In the genomic region with DNA sequence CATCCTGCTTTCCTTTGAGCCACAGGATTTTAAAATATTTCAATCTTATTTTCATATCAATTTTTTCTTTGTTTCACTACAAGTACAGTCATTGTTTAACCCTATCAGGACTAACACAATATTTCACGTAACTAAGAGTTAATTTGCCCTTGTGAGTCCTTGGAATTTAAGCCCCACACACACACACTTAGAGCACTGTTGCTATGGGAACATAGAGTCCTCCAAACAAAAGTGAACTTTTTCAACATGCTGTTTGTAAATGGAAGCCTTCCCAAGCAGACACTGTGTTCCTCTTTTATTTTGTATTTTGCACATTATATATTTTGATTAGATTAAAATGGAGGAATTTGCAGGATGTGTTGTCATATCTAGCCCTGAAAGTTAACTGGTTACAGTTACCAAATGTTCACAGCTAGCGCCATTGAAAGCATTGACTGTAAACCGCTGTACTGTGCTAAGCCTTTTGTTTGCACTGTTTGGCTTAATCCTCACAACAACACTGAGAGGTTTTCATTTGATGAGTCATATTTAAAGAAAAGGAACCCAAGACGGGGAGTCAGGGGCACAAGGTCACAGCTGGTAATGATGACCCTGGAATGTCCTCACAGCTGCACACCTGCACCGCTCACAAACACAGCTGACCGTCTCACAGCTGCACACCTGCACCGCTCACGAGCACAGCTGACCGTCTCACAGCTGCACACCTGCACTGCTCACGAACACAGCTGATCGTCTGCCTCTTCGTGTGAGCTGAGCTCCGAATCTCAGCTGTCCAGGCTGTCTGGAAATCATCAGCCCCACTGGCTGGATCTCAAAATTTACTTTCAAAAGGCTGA, we compare ENCODE assay signal across 8 cellular contexts. TPM values are rescaled to one million over a fixed set of nuclear protein-coding genes. Genes with fewer than 3 reads are reported as not detected.
A peak's percentile ranks its signal among the peaks of the same experiment; 100 is the strongest.
DNase-seq lines count a peak whose midpoint lies in the region; ATAC-seq, FAIRE-seq and TF ChIP-seq lines count a peak whose summit lies in the region.

No MANE protein-coding gene starts in this region.

- no peaks in the 10 kb centered on the region for H3K9me3 Mint-ChIP-seq in activated CD4-positive, alpha-beta T cell treated with anti-CD3 and anti-CD28 coated beads for 36 hours (ENCODE audit: low read depth)

- H3K4ac ChIP-seq in H1 (replicated peaks; ENCODE audit: insufficient read length, low read depth, low read length) = no peak overlapping the region

- no peaks in the 10 kb centered on the region for H3K27me3 Mint-ChIP-seq in activated CD4-positive, alpha-beta T cell treated with anti-CD3 and anti-CD28 coated beads for 36 hours

- H3K23me2 ChIP-seq in H1 (ENCODE audit: low read depth, low read length) = no peaks in the 10 kb centered on the region

- TF ChIP-seq POLR2A in H1 (IDR thresholded peaks at IDR 0.05; ENCODE audit: control extremely low read depth in 1 of 2, low read depth in 2 of 2, low read length in 2 of 2) (no peak), vagina (IDR thresholded peaks at IDR 0.05) (no peak)

- POLR2A ChIA-PET in activated CD4-positive, alpha-beta T cell treated with anti-CD3 and anti-CD28 coated beads for 36 hours (lab: Charles Lee) = no interaction called here
- POLR2A ChIA-PET in H1 (lab: Charles Lee; ENCODE audit: partially characterized antibody) = interaction anchor here (1.0 to 1.5 kb wide), 4 partner anchors 8 to 100 kb away, joined by 3 to 6 read pairs (median 4); no protein-coding TSS in a partner anchor

- peak overlapping the region; percentile 41 for H2BK5ac ChIP-seq in H1 (ENCODE audit: low read depth, low read length)

- H4K8ac ChIP-seq in H1 (ENCODE audit: extremely low read depth, insufficient read depth, low read length) = no peak overlapping the region

- H3K79me2 ChIP-seq in H1 (ENCODE audit: control insufficient read depth in 1 of 2, insufficient read depth in 2 of 2, low read length in 2 of 2) = peaks cover 2 to 21% of the 10 kb centered on the region in 2 experiments

- H3K9me3 ChIP-seq in H1 (ENCODE audit: insufficient read depth in 2 of 2, low read depth in 1 of 2, low read length in 1 of 2) (no peaks in the 10 kb centered on the region), vagina (no peaks in the 10 kb centered on the region)

- H2AK5ac ChIP-seq in H1 (ENCODE audit: low read depth, low read length) = peak overlapping the region; percentile 1; the same call in 1 of the 2 replicates

- H3K27ac Mint-ChIP-seq in activated CD4-positive, alpha-beta T cell treated with anti-CD3 and anti-CD28 coated beads for 36 hours = no peak overlapping the region

- peak overlapping the region; percentile 51 for H4K91ac ChIP-seq in H1 (replicated peaks; ENCODE audit: insufficient read length, low read length)

- H3K27me3 ChIP-seq in H1 (replicated peaks in 1 of 4; ENCODE audit: control insufficient read depth in 3 of 4, extremely low read depth in 1 of 4, insufficient read depth in 3 of 4, low read length in 3 of 4) (no peaks in the 10 kb centered on the region), vagina (no peaks in the 10 kb centered on the region)

- H2AFZ ChIP-seq in H1 (ENCODE audit: low read length) = no peak overlapping the region

- H2BK120ac ChIP-seq in H1 (replicated peaks; ENCODE audit: low read depth, low read length) = no peak overlapping the region

- no peak for TF ChIP-seq EP300 in H1 (IDR thresholded peaks at IDR 0.05; ENCODE audit: borderline replicate concordance in 1 of 2, low read depth in 2 of 2, low read length in 2 of 2)

- H3K79me1 ChIP-seq in H1 (ENCODE audit: low read depth, low read length) = peaks cover 2% of the 10 kb centered on the region; the same call in 1 of the 2 replicates

- no peak overlapping the region for H3K14ac ChIP-seq in H1 (ENCODE audit: insufficient read length)

- peak overlapping the region; percentile 82; the same call in 1 of the 2 replicates for H2BK20ac ChIP-seq in H1 (ENCODE audit: low read length)

- FAIRE-seq in H1 (lab: Jason Lieb, UNC) = no peak

- no peak overlapping the region for H3K56ac ChIP-seq in H1 (replicated peaks; ENCODE audit: insufficient read length, low read depth, low read length)

- no peak overlapping the region for H3K18ac ChIP-seq in H1 (ENCODE audit: extremely low read depth, low read length)

- H3K23ac ChIP-seq in H1 (ENCODE audit: insufficient read length) = no peak overlapping the region

- H3K4me1 Mint-ChIP-seq in activated CD4-positive, alpha-beta T cell treated with anti-CD3 and anti-CD28 coated beads for 36 hours = peaks cover 19% of the 10 kb centered on the region

- 80% methylated on average over 13 of the region's 13 CpGs; no CpG with 5 or more reads in 1 of the 2 experiments for WGBS in H1 (ENCODE audit: extremely low coverage in 1 of 2, insufficient coverage in 1 of 2, insufficient read length in 1 of 2, insufficient replicate concordance in 2 of 2, low coverage in 1 of 2, low lambda C conversion rate in 2 of 2, missing lambda C conversion rate in 1 of 2), 2 experiments

- H3K4me2 ChIP-seq in H1 (ENCODE audit: insufficient read depth in 1 of 2, low read depth in 2 of 2, low read length in 2 of 2) = no peak overlapping the region

- H3K9ac ChIP-seq in H1 (replicated peaks in 1 of 4; ENCODE audit: extremely low read depth in 1 of 4, low read depth in 3 of 4, low read length in 3 of 4) = peak overlapping the region in 2 of 4 experiments; percentile 20 to 37; a peak in 4 of 7 replicates

- H3K4me3 ChIP-seq in H1 (ENCODE audit: extremely low read depth in 1 of 4, insufficient read depth in 2 of 4, low read depth in 3 of 4, low read length in 4 of 4) (no peak overlapping the region), vagina (no peak overlapping the region)

- H3K36me3 ChIP-seq in H1 (ENCODE audit: control insufficient read depth in 2 of 4, insufficient read depth in 4 of 4, low read length in 3 of 4) (peaks cover 0 to 17% (median 2%) of the 10 kb centered on the region in 4 experiments; a peak in 4 of 8 replicates), vagina (no peaks in the 10 kb centered on the region)

- peaks cover 24% of the 10 kb centered on the region for H3K36me3 Mint-ChIP-seq in activated CD4-positive, alpha-beta T cell treated with anti-CD3 and anti-CD28 coated beads for 36 hours (ENCODE audit: low read depth)

- no peaks in the 10 kb centered on the region for H4K20me1 ChIP-seq in H1 (replicated peaks in 1 of 2; ENCODE audit: control insufficient read depth in 1 of 2, insufficient read depth in 2 of 2, low read length in 2 of 2)

- CTCF ChIA-PET in activated CD4-positive, alpha-beta T cell treated with anti-CD3 and anti-CD28 coated beads for 36 hours (lab: Charles Lee) = interaction anchor here (0.6 kb wide), 1 partner anchor 12 kb away, joined by 3 read pairs; no protein-coding TSS in a partner anchor
- CTCF ChIA-PET in H1 (lab: Charles Lee; ENCODE audit: partially characterized antibody) = interaction anchor here (1.0 to 3.9 kb wide), 3 partner anchors 11 to 100 kb away, joined by 3 to 21 read pairs (median 3); no protein-coding TSS in a partner anchor

- H3K4me1 ChIP-seq in H1 (replicated peaks in 1 of 4; ENCODE audit: control insufficient read depth in 3 of 4, insufficient read depth in 4 of 4, low read length in 3 of 4) = peaks cover 1 to 19% (median 8%) of the 10 kb centered on the region in 4 experiments
- H3K4me1 ChIP-seq in vagina = peaks cover 51% of the 10 kb centered on the region

- TF ChIP-seq CTCF in H1 (IDR thresholded peaks at IDR 0.05; ENCODE audit: control extremely low read depth in 1 of 3, insufficient read depth in 1 of 3, low read depth in 1 of 3, low read length in 3 of 3) = no peak
- TF ChIP-seq CTCF in omental fat pad (IDR thresholded peaks at IDR 0.05) = no peak
- no peak for TF ChIP-seq CTCF in GM20000 (IDR thresholded peaks at IDR 0.05; ENCODE audit: extremely low read depth, missing control alignments)
- no peak for TF ChIP-seq CTCF in vagina (IDR thresholded peaks at IDR 0.05)

- peak overlapping the region; percentile 42; the same call in 1 of the 2 replicates for H2BK12ac ChIP-seq in H1 (ENCODE audit: low read depth, low read length)

- intact Hi-C loops in activated CD4-positive, alpha-beta T cell treated with anti-CD3 and anti-CD28 coated beads for 36 hours (cut with DNase I, micrococcal nuclease) = no loop called here
- intact Hi-C loops in vagina (cut with DNase I) = no loop called here

- peak overlapping the region; percentile 47 for H4K5ac ChIP-seq in H1 (ENCODE audit: insufficient read length, low read depth, low read length)

- no peak overlapping the region for H2BK15ac ChIP-seq in H1 (ENCODE audit: low read length)

- no peak for TF ChIP-seq RAD21 in H1 (IDR thresholded peaks at IDR 0.05 in 1 of 2, conservative IDR thresholded peaks at IDR 0.05 in 1 of 2; ENCODE audit: low read depth in 2 of 2, low read length in 2 of 2)

- H3K27ac ChIP-seq in H1 (ENCODE audit: low read depth, low read length) (peak overlapping the region; percentile 65; the same call in 1 of the 2 replicates), vagina (no peak overlapping the region)

- no peak for DNase-seq in activated CD4-positive, alpha-beta T cell treated with anti-CD3 and anti-CD28 coated beads for 36 hours
- no peak for DNase-seq in activated CD4-positive, alpha-beta T cell treated with anti-CD3 and anti-CD28 coated beads for 48 hours
- peak; percentile 82 for DNase-seq in NCI-H2029 (lab: John Stamatoyannopoulos, UW)
- DNase-seq in H1 (ENCODE audit: low read depth in 1 of 2, low spot score in 2 of 2) = peak in 1 of 2 experiments; percentile 26
- DNase-seq in omental fat pad (ENCODE audit: low spot score) = no peak
- no peak for DNase-seq in GM20000 (ENCODE audit: low spot score)
- no peak for DNase-seq in stimulated activated CD8-positive, alpha-beta memory T cell treated with anti-CD3 and anti-CD28 coated beads, Interleukin-4, amount 100 ng/mL, for 48 hours
- no peak for DNase-seq in vagina (ENCODE audit: extremely low spot score in 2 of 2)

- peak; percentile 26 for ATAC-seq in activated CD4-positive, alpha-beta T cell treated with anti-CD3 and anti-CD28 coated beads for 36 hours
- ATAC-seq in omental fat pad (ENCODE audit: low FRiP score) = peak; percentile 73

- H3K4me3 Mint-ChIP-seq in activated CD4-positive, alpha-beta T cell treated with anti-CD3 and anti-CD28 coated beads for 36 hours = no peak overlapping the region

TF ChIP-seq in H1, 55 proteins besides CTCF, POLR2A, EP300 and RAD21 (continues in another document):
- TF ChIP-seq ZNF274 (IDR thresholded peaks at IDR 0.05; ENCODE audit: borderline replicate concordance, extremely low read depth, low read length) (no peak), SRF (IDR thresholded peaks at IDR 0.05; ENCODE audit: low read depth, low read length) (no peak)

RNA-seq across cellular contexts. Expression of a gene that starts 6.3 kb away (rescaled TPM):
- 10 to 100 TPM; 73.1 to 80.7 TPM for total RNA-seq in activated CD4-positive, alpha-beta T cell treated with anti-CD3 and anti-CD28 coated beads for 36 hours
- 216 and 219 TPM in 2 replicates for total RNA-seq in H1 (2021; fragmentation: NEBNext Ultra II Directional; extraction: Animal tissue kit (Norgen Biotek cat#: 25700))
- polyA plus RNA-seq in H1 (2011; rRNA removed) = 56.3 and 78.4 TPM in 2 replicates
- polyA plus RNA-seq in H1 (2011; cell fraction: cytosol; rRNA removed) = 125 TPM
- polyA plus RNA-seq in H1 (2011; cell fraction: nucleus; rRNA removed) = 96.5 TPM
- 163 to 277 TPM (median 180 TPM) in 4 replicates for polyA plus RNA-seq in H1 (2012, experiment 1 of 2)
- polyA plus RNA-seq in H1 (2012, experiment 2 of 2) = 12.1 TPM
- polyA plus RNA-seq in H1 (2013, experiment 1 of 2) = 209 TPM
- 210 TPM for polyA plus RNA-seq in H1 (2013, experiment 2 of 2)
- polyA minus RNA-seq in H1 (2011; rRNA and poly(A)+ RNA removed) = 108 and 137 TPM in 2 replicates
- polyA minus RNA-seq in H1 (2011; cell fraction: cytosol; rRNA and poly(A)+ RNA removed) = 50.3 TPM
- polyA minus RNA-seq in H1 (2011; cell fraction: nucleus; rRNA and poly(A)+ RNA removed) = 39.2 TPM
- total RNA-seq in omental fat pad (10 to 100 TPM; 20.0 to 25.1 (median 21.9) TPM), vagina (14.2 TPM)
